In the genomic region with DNA sequence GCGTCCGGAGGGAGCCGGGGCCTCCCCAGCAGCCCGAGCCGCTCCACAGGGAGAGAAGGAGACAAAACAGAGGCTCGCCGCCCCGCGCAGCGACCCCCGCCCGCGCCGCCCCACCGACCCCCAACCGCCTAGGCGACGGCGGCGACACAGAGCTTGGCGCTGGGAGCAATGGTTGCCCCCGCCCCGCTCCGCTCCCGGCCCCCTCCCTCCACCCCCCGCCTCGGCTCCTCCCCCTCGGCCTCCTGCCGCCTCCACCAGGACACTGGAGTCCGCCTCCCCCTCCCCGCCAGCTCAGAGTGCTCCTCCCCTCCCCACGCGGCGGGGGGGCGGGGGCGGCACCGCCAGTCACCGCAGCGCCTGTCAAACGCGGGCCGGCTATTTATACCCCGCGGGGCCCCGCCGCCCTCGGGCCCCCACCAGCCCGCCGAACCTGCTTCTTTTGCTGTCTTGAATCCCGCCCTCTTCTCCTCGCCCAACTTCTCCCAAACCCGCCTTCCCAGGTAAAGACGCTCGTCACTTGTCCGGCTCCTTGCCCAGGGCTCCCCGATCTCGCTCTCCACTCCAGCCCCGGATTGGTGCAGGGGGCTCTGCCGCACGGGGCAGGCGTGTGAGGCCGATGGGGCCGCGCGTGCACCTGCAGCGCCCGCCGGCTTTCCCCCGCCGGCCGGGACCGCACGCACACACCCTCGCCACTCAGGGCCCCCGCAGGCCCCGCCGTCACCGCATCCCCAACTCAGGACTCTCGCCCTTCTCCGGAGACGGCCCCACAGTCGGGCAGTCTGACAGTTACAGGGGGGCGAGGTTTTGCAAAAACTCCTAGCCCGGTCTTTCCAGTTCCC, we compare ENCODE assay signal across 8 cellular contexts. TPM values are rescaled to one million over a fixed set of nuclear protein-coding genes. Genes with fewer than 3 reads are reported as not detected.
A peak's percentile ranks its signal among the peaks of the same experiment; 100 is the strongest.
DNase-seq lines count a peak whose midpoint lies in the region; ATAC-seq and TF ChIP-seq lines count a peak whose summit lies in the region.

A gene (minus strand): TSS at position 170 of the 839 bp plus-strand sequence. CDS start 39,517 bp downstream, outside the sequence.

- intact Hi-C loops in spleen (cut with DNase I; ENCODE audit: low total_unique reads): loop anchor here (10.0 kb wide), 1 partner anchor 82 kb away; no protein-coding TSS in a partner anchor

- DNase-seq in AG04449 (ENCODE audit: low read depth, low spot score) (no peak), NCI-H2227 (lab: John Stamatoyannopoulos, UW; ENCODE audit: unreplicated experiment) (peak; percentile 91), caudate nucleus (lab: John Stamatoyannopoulos, UW) (peak; percentile 46 to 98 (median 90)), inferior parietal cortex (ENCODE audit: extremely low spot score) (peak; percentile 86), spleen (peak; percentile 98)
- DNase-seq in activated CD4-positive, CD25-positive, alpha-beta regulatory T cell (lab: John Stamatoyannopoulos, UW): peak; percentile 46 to 66 (median 50)

- H3K4me1 ChIP-seq in spleen: peaks cover 13 to 51% (median 30%) of the 10 kb centered on the region in 6 donors

- WGBS in spleen, 5 donors: 0 to 2% (median 1%) methylated on average over 27 to 82 of the region's 84 CpGs

- ATAC-seq in GM18909 (IDR thresholded peaks at IDR 0.05; ENCODE audit: poor library complexity, unreplicated experiment) (peak; percentile 45), HG03159 (IDR thresholded peaks at IDR 0.05; ENCODE audit: unreplicated experiment) (peak; percentile 50)

- TF ChIP-seq CTCF in AG04449 (IDR thresholded peaks at IDR 0.05; ENCODE audit: insufficient read depth, low read length, missing control alignments) (no peak), spleen (IDR thresholded peaks at IDR 0.05 in 8 of 11, conservative IDR thresholded peaks at IDR 0.05 in 3 of 11) (no peak)

- no peaks in the 10 kb centered on the region for H3K27me3 ChIP-seq in spleen (replicated peaks in 1 of 7)

- H3K27ac ChIP-seq in caudate nucleus (ENCODE audit: low read depth, low read length) (peak within 1 kb of the TSS; percentile 99), spleen (peak within 1 kb of the TSS; percentile 95 to 100 (median 99))

- TF ChIP-seq POLR2A in spleen (IDR thresholded peaks at IDR 0.05): no peak

- H3K36me3 ChIP-seq in spleen: no peaks in the 10 kb centered on the region

- no peaks in the 10 kb centered on the region for H3K9me3 ChIP-seq in spleen

- CTCF ChIA-PET in AG04449 (lab: Yijun Ruan, JAX): interaction anchor here (0.7 to 4.1 kb wide), 5 partner anchors 10 to 147 kb away, joined by 3 to 22 read pairs (median 6); no protein-coding TSS in a partner anchor

- POLR2A ChIA-PET in AG04449 (lab: Yijun Ruan, JAX): interaction anchor here (0.9 to 1.1 kb wide), 3 partner anchors 69 to 95 kb away, joined by 3 to 4 read pairs (median 3); no protein-coding TSS in a partner anchor

- H3K4me3 ChIP-seq in AG04449 (ENCODE audit: low read depth, low read length): peak within 1 kb of the TSS; percentile 86
- peak within 1 kb of the TSS; percentile 72 to 97 (median 89) for H3K4me3 ChIP-seq in spleen

RNA-seq across cellular contexts. Expression of the gene that starts here (rescaled TPM):
- 10 to 100 TPM; 57.8 to 85.8 (median 69.1) TPM for total RNA-seq in spleen
- 10 to 100 TPM; 13.0 to 14.7 (median 13.9) TPM for polyA plus RNA-seq in spleen
